ENCODE assay signal across 31 cellular contexts in genomic region chr10:129867780-129868179, GRCh38.
"Had no signal": no experiment of that assay in that cellular context is flagged by ENCODE, and none has a peak within 500 bp of the region (broad histone marks: within the 10 kb centered on the region; RNA-seq: fewer than 3 reads in every experiment).

No MANE protein-coding gene starts in this region.

- H3K27me3 ChIP-seq: brain microvascular endothelial cell, esophagus muscularis mucosa, foreskin keratinocyte, gastrocnemius medialis, heart right ventricle had no signal

- H3K9me3 ChIP-seq: esophagus muscularis mucosa, gastrocnemius medialis, heart right ventricle had no signal

- H3K27ac ChIP-seq: brain microvascular endothelial cell, coronary artery, dorsolateral prefrontal cortex, esophagus muscularis mucosa, foreskin keratinocyte, gastrocnemius medialis, heart right ventricle had no signal

- H3K36me3 Mint-ChIP-seq: activated naive CD8-positive, alpha-beta T cell had no signal

- H3K4me1 ChIP-seq: foreskin keratinocyte, gastrocnemius medialis had no signal

- DNase-seq: activated CD4-positive, alpha-beta T cell treated with anti-CD3 and anti-CD28 coated beads for 4 hours; activated CD4-positive, alpha-beta T cell treated with anti-CD3 and anti-CD28 coated beads, Interleukin-2, amount 50 U/mL, for 1 hour; activated CD4-positive, alpha-beta T cell treated with anti-CD3 and anti-CD28 coated beads, Interleukin-2, amount 50 U/mL, for 48 hours; activated CD4-positive, CD25-positive, alpha-beta regulatory T cell; activated CD4-positive, CD25-positive, alpha-beta regulatory T cell treated with anti-CD3 and anti-CD28 coated beads, Interleukin-2, amount 50 U/mL, for 72 hours; activated CD8-positive, alpha-beta memory T cell treated with anti-CD3 and anti-CD28 coated beads for 24 hours; activated CD8-positive, alpha-beta T cell treated with anti-CD3 and anti-CD28 coated beads for 36 hours; activated effector memory CD4-positive, alpha-beta T cell treated with Interleukin-2 at 50 U/mL for 16 hours; activated gamma-delta T cell treated with Interleukin-2 at 50 U/mL for 16 hours; activated naive CD4-positive, alpha-beta T cell treated with anti-CD3 and anti-CD28 coated beads, Interleukin-2, amount 50 U/mL, for 16 hours; activated naive CD4-positive, alpha-beta T cell treated with Interleukin-2 at 50 U/mL for 16 hours; activated T-cell treated with anti-CD3 and anti-CD28 coated beads, Interleukin-2, amount 50 U/mL, for 4 hours; amniotic stem cell; anterior cingulate cortex; brain microvascular endothelial cell; dorsolateral prefrontal cortex; effector memory CD4-positive, alpha-beta T cell; erythroblast; foreskin keratinocyte; gastrocnemius medialis; heart right ventricle; T-helper 1 cell; T-helper 17 cell; T1000 had no signal

- H3K9me3 Mint-ChIP-seq: activated CD8-positive, alpha-beta T cell treated with anti-CD3 and anti-CD28 coated beads for 36 hours; activated T-cell treated with anti-CD3 and anti-CD28 coated beads, Interleukin-2, amount 50 U/mL, for 4 hours; activated T-helper 17 cell treated with anti-CD3 and anti-CD28 coated beads, Interleukin-2, amount 50 U/mL, for 72 hours; central memory CD8-positive, alpha-beta T cell; dendritic cell treated with granulocyte-macrophage colony-stimulating factor and Interleukin-4, amounts not matched to agents 40 ng/mL and 50 ng/mL, for 4 days; T-helper 2 cell treated with Interferon-gamma antibody and Interleukin-4, amounts not matched to agents 5 μg/mL and 100 μg/mL, for 36 hours had no signal

- H3K4me3 Mint-ChIP-seq: activated CD8-positive, alpha-beta T cell treated with anti-CD3 and anti-CD28 coated beads for 36 hours; activated naive CD8-positive, alpha-beta T cell; activated T-cell treated with anti-CD3 and anti-CD28 coated beads, Interleukin-2, amount 50 U/mL, for 4 hours; activated T-helper 17 cell treated with anti-CD3 and anti-CD28 coated beads, Interleukin-2, amount 50 U/mL, for 72 hours; central memory CD8-positive, alpha-beta T cell; dendritic cell treated with granulocyte-macrophage colony-stimulating factor and Interleukin-4, amounts not matched to agents 40 ng/mL and 50 ng/mL, for 4 days; T-helper 17 cell; T-helper 2 cell treated with Interferon-gamma antibody and Interleukin-4, amounts not matched to agents 5 μg/mL and 100 μg/mL, for 36 hours had no signal

- H3K36me3 ChIP-seq: brain microvascular endothelial cell, gastrocnemius medialis had no signal

- H3K27ac Mint-ChIP-seq: activated CD8-positive, alpha-beta T cell treated with anti-CD3 and anti-CD28 coated beads for 36 hours; activated naive CD8-positive, alpha-beta T cell; activated T-helper 17 cell treated with anti-CD3 and anti-CD28 coated beads, Interleukin-2, amount 50 U/mL, for 72 hours; dendritic cell treated with granulocyte-macrophage colony-stimulating factor and Interleukin-4, amounts not matched to agents 40 ng/mL and 50 ng/mL, for 4 days; T-helper 17 cell; T-helper 2 cell treated with Interferon-gamma antibody and Interleukin-4, amounts not matched to agents 5 μg/mL and 100 μg/mL, for 36 hours had no signal

- H3K4me1 Mint-ChIP-seq: activated T-helper 17 cell treated with anti-CD3 and anti-CD28 coated beads, Interleukin-2, amount 50 U/mL, for 72 hours; central memory CD8-positive, alpha-beta T cell; T-helper 17 cell had no signal

- H3K27me3 Mint-ChIP-seq: activated CD8-positive, alpha-beta T cell treated with anti-CD3 and anti-CD28 coated beads for 36 hours; central memory CD8-positive, alpha-beta T cell; dendritic cell treated with granulocyte-macrophage colony-stimulating factor and Interleukin-4, amounts not matched to agents 40 ng/mL and 50 ng/mL, for 4 days had no signal

- H3K4me3 ChIP-seq: coronary artery, dorsolateral prefrontal cortex, esophagus muscularis mucosa, gastrocnemius medialis, heart right ventricle had no signal

- ATAC-seq: activated CD8-positive, alpha-beta T cell treated with anti-CD3 and anti-CD28 coated beads for 36 hours; activated T-cell treated with anti-CD3 and anti-CD28 coated beads, Interleukin-2, amount 50 U/mL, for 4 hours; activated T-helper 17 cell treated with anti-CD3 and anti-CD28 coated beads, Interleukin-2, amount 50 U/mL, for 72 hours; foreskin keratinocyte; gastrocnemius medialis; heart right ventricle; T-helper 17 cell had no signal
